Comparison of ENCODE assay signal across 8 cellular contexts in genomic region chr2:74715071-74715791, GRCh38.
DNase-seq lines count a peak whose midpoint lies in the region; ATAC-seq and TF ChIP-seq lines count a peak whose summit lies in the region.

No MANE protein-coding gene starts in this region.

- peak overlapping the region; percentile 84 for H3K27ac ChIP-seq in colonic mucosa

- DNase-seq in AG09319 (ENCODE audit: extremely low read depth, low read depth) (peak; percentile 41), NCI-H446 (lab: John Stamatoyannopoulos, UW) (peak; percentile 71 to 85), colonic mucosa (peak; percentile 91), left kidney (ENCODE audit: low read depth, low spot score) (peak; percentile 93)
- DNase-seq in activated CD4-positive, alpha-beta T cell treated with anti-CD3 and anti-CD28 coated beads for 24 hours (ENCODE audit: low read depth in 2 of 2), result peak; percentile 75 to 81
- peak; percentile 74 to 78 for DNase-seq in stimulated activated CD4-positive, alpha-beta T cell treated with anti-CD3 and anti-CD28 coated beads, Interleukin-1b, Interleukin-23, amount 100 ng/mL, for 4 hours (ENCODE audit: low read depth in 2 of 2)

- TF ChIP-seq CTCF in AG09319 (IDR thresholded peaks at IDR 0.05; ENCODE audit: low read depth, low read length) (peak; percentile 86), colonic mucosa (IDR thresholded peaks at IDR 0.05) (peak; percentile 90)

- H3K27me3 ChIP-seq in colonic mucosa, result no peaks in the 10 kb centered on the region

- H3K4me3 ChIP-seq in colonic mucosa, result peak overlapping the region; percentile 61

- H3K36me3 ChIP-seq in colonic mucosa, result no peaks in the 10 kb centered on the region

- intact Hi-C loops in colonic mucosa (cut with DNase I), result loop anchor here (2.0 to 10.0 kb wide), 2 partner anchors 120 to 162 kb away; partner anchors contain the start of gene HK2

- H3K4me1 ChIP-seq in colonic mucosa, result no peaks in the 10 kb centered on the region

- ATAC-seq in GM18909 (IDR thresholded peaks at IDR 0.05; ENCODE audit: poor library complexity, unreplicated experiment) (peak; percentile 94), HG03196 (IDR thresholded peaks at IDR 0.05; ENCODE audit: unreplicated experiment) (peak; percentile 87)

- peak overlapping the region; percentile 71 to 85 for H3K9ac ChIP-seq in colonic mucosa (ENCODE audit: low read depth in 2 of 2, low read length in 2 of 2)

- no peaks in the 10 kb centered on the region for H3K9me3 ChIP-seq in colonic mucosa

Comparison
In these comparisons a context has a peak if more than half of its experiments do, and no peak if none do; other contexts are left out.
1. Peak in every context shown above with its lines: DNase-seq, ATAC-seq, H3K4me3 ChIP-seq and H3K27ac ChIP-seq.
2. DNase-seq: peak in every context shown above with its lines; median percentile 93 in left kidney; 91 in colonic mucosa; 78 in NCI-H446; 78 in activated CD4-positive, alpha-beta T cell treated with anti-CD3 and anti-CD28 coated beads for 24 hours; 76 in stimulated activated CD4-positive, alpha-beta T cell treated with anti-CD3 and anti-CD28 coated beads, Interleukin-1b, Interleukin-23, amount 100 ng/mL, for 4 hours; 41 in AG09319.